Comparison of ENCODE assay signal across 8 cellular contexts in the genomic region with DNA sequence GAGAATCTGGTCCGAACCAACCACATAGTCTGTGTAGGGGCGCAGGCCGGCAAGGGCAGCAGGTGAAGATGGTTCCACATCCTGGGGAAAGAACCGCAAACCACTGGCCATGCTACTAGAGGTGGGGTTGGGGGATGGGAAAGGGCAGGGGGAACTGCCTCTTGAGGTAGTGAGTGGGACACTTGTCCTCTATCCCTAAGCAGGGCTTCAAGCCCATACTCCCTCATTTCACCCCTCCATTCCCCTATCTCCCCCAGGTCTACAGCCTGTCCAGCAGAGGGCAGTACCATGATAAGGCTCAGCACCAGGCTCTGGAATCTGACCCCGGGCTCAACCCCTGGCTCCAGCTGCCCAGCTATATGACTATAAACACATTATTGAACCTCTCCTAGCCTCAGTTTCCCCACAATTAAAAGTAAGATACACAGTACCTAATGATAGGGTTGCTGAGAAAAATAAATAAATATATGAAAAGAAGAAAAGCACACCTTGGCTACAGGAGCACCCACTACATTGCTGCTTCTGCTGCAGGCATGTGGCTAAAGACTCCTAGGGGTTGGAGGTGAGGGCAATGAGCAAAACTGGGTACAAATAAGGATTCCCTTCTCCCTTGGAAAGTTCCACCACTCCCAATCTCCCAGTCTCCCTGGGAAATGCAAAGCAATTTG. TPM values are rescaled to one million over a fixed set of nuclear protein-coding genes. Genes with fewer than 3 reads are reported as not detected.
DNase-seq lines count a peak whose midpoint lies in the region; ATAC-seq, FAIRE-seq and TF ChIP-seq lines count a peak whose summit lies in the region.

No MANE protein-coding gene starts in this region.

- H3K4me3 ChIP-seq in endothelial cell of umbilical vein (replicated peaks in 1 of 3; ENCODE audit: insufficient read depth in 1 of 3, low read depth in 1 of 3, low read length in 3 of 3): no peak overlapping the region
- H3K4me3 ChIP-seq in neural progenitor cell: no peak overlapping the region

- H3K9me1 ChIP-seq in endothelial cell of umbilical vein (replicated peaks; ENCODE audit: control insufficient read depth, extremely low read depth, insufficient read depth, low read length): no peaks in the 10 kb centered on the region

- CTCF ChIA-PET in Calu3 (lab: Charles Lee) (interaction anchor here (1.0 kb wide), 2 partner anchors 25 to 187 kb away, joined by 3 to 4 read pairs; no protein-coding TSS in a partner anchor), endothelial cell of umbilical vein (lab: Charles Lee) (interaction anchor here (0.6 to 3.7 kb wide), 6 partner anchors 11 to 191 kb away, joined by 3 to 21 read pairs (median 4); no protein-coding TSS in a partner anchor)

- H3K9me3 Mint-ChIP-seq in Calu3 (ENCODE audit: low read depth, unreplicated experiment): no peaks in the 10 kb centered on the region
- H3K9me3 Mint-ChIP-seq in neural progenitor cell: no peaks in the 10 kb centered on the region

- peak; percentile 71 for TF ChIP-seq CTCF in Calu3 (IDR thresholded peaks at IDR 0.05; ENCODE audit: unreplicated experiment)
- peak; percentile 73 to 74 for TF ChIP-seq CTCF in endothelial cell of umbilical vein (IDR thresholded peaks at IDR 0.05; ENCODE audit: extremely low read depth in 1 of 2, insufficient read depth in 1 of 2, low read depth in 1 of 2, low read length in 2 of 2)
- TF ChIP-seq CTCF in neural progenitor cell (IDR thresholded peaks at IDR 0.05): peak; percentile 69

- H3K27ac Mint-ChIP-seq in Calu3 (ENCODE audit: unreplicated experiment): no peak overlapping the region
- H3K27ac Mint-ChIP-seq in neural progenitor cell: no peak overlapping the region

- POLR2A ChIA-PET in endothelial cell of umbilical vein (lab: Charles Lee): no interaction called here

- no peaks in the 10 kb centered on the region for H3F3A ChIP-seq in neural progenitor cell (ENCODE audit: low read depth)

- TF ChIP-seq POLR2A in endothelial cell of umbilical vein (IDR thresholded peaks at IDR 0.05; ENCODE audit: low read depth, low read length): no peak

- H4K20me1 ChIP-seq in endothelial cell of umbilical vein (replicated peaks; ENCODE audit: control insufficient read depth, extremely low read depth, insufficient read depth, low read length): no peaks in the 10 kb centered on the region
- H4K20me1 ChIP-seq in neural progenitor cell (ENCODE audit: low read depth): peaks cover 8% of the 10 kb centered on the region

- H3K4me3 Mint-ChIP-seq in Calu3 (ENCODE audit: low read depth, unreplicated experiment) (no peak overlapping the region), neural progenitor cell (no peak overlapping the region)

- intact Hi-C loops in Calu3 (cut with micrococcal nuclease; ENCODE audit: unreplicated experiment): loop anchor here (1.0 kb wide), 1 partner anchor 187 kb away; no protein-coding TSS in a partner anchor
- intact Hi-C loops in endothelial cell of umbilical vein (cut with micrococcal nuclease): loop anchor here (1.0 kb wide), 1 partner anchor 187 kb away; no protein-coding TSS in a partner anchor

- no peak overlapping the region for H3K27ac ChIP-seq in endothelial cell of umbilical vein (ENCODE audit: insufficient read depth, low read depth, low read length)
- no peak overlapping the region for H3K27ac ChIP-seq in neural progenitor cell

- no TSS peak for BruUV-seq in Calu3 (replicated peaks; lab: Mats Ljungman, UMichigan)
- BruUV-seq in endothelial cell of umbilical vein (replicated peaks; lab: Mats Ljungman, UMichigan): no TSS peak

- H3K27me3 Mint-ChIP-seq in Calu3 (ENCODE audit: unreplicated experiment) (no peaks in the 10 kb centered on the region), neural progenitor cell (ENCODE audit: insufficient read depth, low read depth) (no peaks in the 10 kb centered on the region)

- H2AFZ ChIP-seq in endothelial cell of umbilical vein (ENCODE audit: low read depth, low read length): no peak overlapping the region
- H2AFZ ChIP-seq in neural progenitor cell (replicated peaks): no peak overlapping the region

- peaks cover 19 to 32% of the 10 kb centered on the region in 2 experiments for H3K36me3 ChIP-seq in endothelial cell of umbilical vein (ENCODE audit: control insufficient read depth in 2 of 2, extremely low read depth in 1 of 2, insufficient read depth in 2 of 2, low read length in 2 of 2)
- H3K36me3 ChIP-seq in neural progenitor cell: no peaks in the 10 kb centered on the region

- H3K9me3 ChIP-seq in endothelial cell of umbilical vein (replicated peaks; ENCODE audit: control insufficient read depth, insufficient read depth, low read length) (no peaks in the 10 kb centered on the region), neural progenitor cell (ENCODE audit: low read depth) (no peaks in the 10 kb centered on the region)

- peaks cover 11% of the 10 kb centered on the region for H3K4me1 ChIP-seq in endothelial cell of umbilical vein (ENCODE audit: control insufficient read depth, extremely low read depth, insufficient read depth, low read length)
- peaks cover 2% of the 10 kb centered on the region for H3K4me1 ChIP-seq in neural progenitor cell

- peaks cover 38% of the 10 kb centered on the region for H3K36me3 Mint-ChIP-seq in Calu3 (ENCODE audit: insufficient read depth, unreplicated experiment)
- H3K36me3 Mint-ChIP-seq in neural progenitor cell: peaks cover 12% of the 10 kb centered on the region

- H3K9ac ChIP-seq in endothelial cell of umbilical vein (replicated peaks; ENCODE audit: extremely low read depth, insufficient read depth, low read length): no peak overlapping the region
- H3K9ac ChIP-seq in neural progenitor cell: no peak overlapping the region

- no peaks in the 10 kb centered on the region for H3K27me3 ChIP-seq in endothelial cell of umbilical vein (ENCODE audit: control insufficient read depth in 2 of 2, insufficient read depth in 2 of 2, low read length in 2 of 2)
- no peaks in the 10 kb centered on the region for H3K27me3 ChIP-seq in neural progenitor cell

- peaks cover 50% of the 10 kb centered on the region for H3K4me1 Mint-ChIP-seq in Calu3 (ENCODE audit: low read depth, unreplicated experiment)
- H3K4me1 Mint-ChIP-seq in neural progenitor cell: peaks cover 18% of the 10 kb centered on the region

- ATAC-seq in GM19438 (IDR thresholded peaks at IDR 0.05; ENCODE audit: low read depth, unreplicated experiment) (peak; percentile 60), HG02973 (IDR thresholded peaks at IDR 0.05; ENCODE audit: unreplicated experiment) (no peak)

- peak; percentile 77 for FAIRE-seq in endothelial cell of umbilical vein (lab: Jason Lieb, UNC)

- peaks cover 38% of the 10 kb centered on the region for H3K79me2 ChIP-seq in endothelial cell of umbilical vein (ENCODE audit: control insufficient read depth, insufficient read depth, low read length)
- H3K79me2 ChIP-seq in neural progenitor cell (ENCODE audit: low read depth): peaks cover 7% of the 10 kb centered on the region

- DNase-seq in Calu3: peak; percentile 58
- DNase-seq in LHCN-M2 (ENCODE audit: low read depth): peak; percentile 33
- peak; percentile 61 for DNase-seq in activated CD4-positive, alpha-beta T cell treated with anti-CD3 and anti-CD28 coated beads for 48 hours
- peak; percentile 32 for DNase-seq in endothelial cell of umbilical vein (ENCODE audit: low read depth, low spot score)
- peak; percentile 68 for DNase-seq in neural progenitor cell (ENCODE audit: low spot score)
- DNase-seq in superior temporal gyrus (ENCODE audit: extremely low spot score): no peak

- H3K4me2 ChIP-seq in endothelial cell of umbilical vein (ENCODE audit: insufficient read depth, low read length) (no peak overlapping the region), neural progenitor cell (no peak overlapping the region)

- dilution Hi-C loops in endothelial cell of umbilical vein (cut with MboI; ENCODE audit: extremely low pct_ligation_motif_present, low sequenced_read_pairs): no loop called here

RNA-seq across cellular contexts. Expression of a gene that starts 6.3 kb away (rescaled TPM):
- total RNA-seq in Calu3 (2022) (54.8 and 58.6 TPM in 2 replicates), LHCN-M2 (2014; rRNA removed) (46.2 and 50.2 TPM in 2 replicates), endothelial cell of umbilical vein (68.0 and 74.7 TPM in 2 replicates), neural progenitor cell (ENCODE audit: low replicate concordance) (18.0 and 38.5 TPM in 2 replicates)
- 29.2 TPM for polyA plus RNA-seq in LHCN-M2 (2012)
- polyA plus RNA-seq in endothelial cell of umbilical vein: 62.5 and 68.0 TPM in 2 replicates
- 44.1 and 52.8 TPM in 2 replicates for polyA plus RNA-seq in endothelial cell of umbilical vein (2011; cell fraction: cytosol; rRNA removed)
- 226 and 257 TPM in 2 replicates for polyA plus RNA-seq in endothelial cell of umbilical vein (2011; cell fraction: nucleus; rRNA removed)
- 45.8 and 53.6 TPM in 2 replicates for polyA plus RNA-seq in endothelial cell of umbilical vein (2012)
- polyA minus RNA-seq in endothelial cell of umbilical vein: 75.0 and 85.5 TPM in 2 replicates
- polyA minus RNA-seq in endothelial cell of umbilical vein (2011; cell fraction: cytosol; rRNA and poly(A)+ RNA removed): 25.7 TPM
- 61.1 and 70.4 TPM in 2 replicates for polyA minus RNA-seq in endothelial cell of umbilical vein (2011; cell fraction: nucleus; rRNA and poly(A)+ RNA removed)

RNA-seq across cellular contexts. Expression of a gene that starts 6.3 kb away (rescaled TPM):
- 8.1 and 9.1 TPM in 2 replicates for total RNA-seq in Calu3 (2022)
- 1.3 and 1.5 TPM in 2 replicates for total RNA-seq in LHCN-M2 (2014; rRNA removed)
- polyA plus RNA-seq in LHCN-M2 (2012): 1.0 TPM
- 6.3 and 7.8 TPM in 2 replicates for total RNA-seq in endothelial cell of umbilical vein
- polyA plus RNA-seq in endothelial cell of umbilical vein: 4.7 and 4.8 TPM in 2 replicates
- polyA plus RNA-seq in endothelial cell of umbilical vein (2011; cell fraction: cytosol; rRNA removed): 1.8 and 2.6 TPM in 2 replicates
- 37.7 and 45.2 TPM in 2 replicates for polyA plus RNA-seq in endothelial cell of umbilical vein (2011; cell fraction: nucleus; rRNA removed)
- 2.9 and 3.0 TPM in 2 replicates for polyA plus RNA-seq in endothelial cell of umbilical vein (2012)
- polyA minus RNA-seq in endothelial cell of umbilical vein: 7.2 and 21.0 TPM in 2 replicates
- polyA minus RNA-seq in endothelial cell of umbilical vein (2011; cell fraction: cytosol; rRNA and poly(A)+ RNA removed): 1.0 TPM
- 18.8 and 22.5 TPM in 2 replicates for polyA minus RNA-seq in endothelial cell of umbilical vein (2011; cell fraction: nucleus; rRNA and poly(A)+ RNA removed)
- total RNA-seq in neural progenitor cell (ENCODE audit: low replicate concordance): 1.2 and 2.3 TPM in 2 replicates

RNA-seq across cellular contexts. Expression of a gene that starts 49.3 kb away (rescaled TPM):
- 30.7 and 34.1 TPM in 2 replicates for total RNA-seq in Calu3 (2022)
- total RNA-seq in LHCN-M2 (2014; rRNA removed): 16.6 and 19.1 TPM in 2 replicates
- polyA plus RNA-seq in LHCN-M2 (2012): 7.8 TPM
- total RNA-seq in endothelial cell of umbilical vein: 25.3 and 31.2 TPM in 2 replicates
- polyA plus RNA-seq in endothelial cell of umbilical vein: 11.5 and 13.7 TPM in 2 replicates
- 12.0 and 12.2 TPM in 2 replicates for polyA plus RNA-seq in endothelial cell of umbilical vein (2011; cell fraction: cytosol; rRNA removed)
- polyA plus RNA-seq in endothelial cell of umbilical vein (2011; cell fraction: nucleus; rRNA removed): 28.9 and 33.9 TPM in 2 replicates
- polyA plus RNA-seq in endothelial cell of umbilical vein (2012): 19.0 and 25.6 TPM in 2 replicates
- 23.7 and 39.7 TPM in 2 replicates for polyA minus RNA-seq in endothelial cell of umbilical vein
- polyA minus RNA-seq in endothelial cell of umbilical vein (2011; cell fraction: cytosol; rRNA and poly(A)+ RNA removed): 18.0 TPM
- polyA minus RNA-seq in endothelial cell of umbilical vein (2011; cell fraction: nucleus; rRNA and poly(A)+ RNA removed): 27.3 and 32.9 TPM in 2 replicates
- 76.3 and 127 TPM in 2 replicates for total RNA-seq in neural progenitor cell (ENCODE audit: low replicate concordance)

RNA-seq across cellular contexts. Expression of a gene that starts 49.4 kb away (rescaled TPM):
- total RNA-seq in Calu3 (2022) (0.09 TPM in 1 of 2 replicates, not detected in the other), LHCN-M2 (2014; rRNA removed) (not detected in 2 replicates), endothelial cell of umbilical vein (0.07 TPM in 1 of 2 replicates, not detected in the other), neural progenitor cell (ENCODE audit: low replicate concordance) (0.69 and 0.81 TPM in 2 replicates)
- polyA plus RNA-seq in LHCN-M2 (2012): not detected
- polyA plus RNA-seq in endothelial cell of umbilical vein: 0.05 and 0.06 TPM in 2 replicates
- polyA plus RNA-seq in endothelial cell of umbilical vein (2011; cell fraction: cytosol; rRNA removed): 0.01 TPM in 1 of 2 replicates, not detected in the other
- polyA plus RNA-seq in endothelial cell of umbilical vein (2011; cell fraction: nucleus; rRNA removed): 0.36 and 0.50 TPM in 2 replicates
- 0.04 TPM in 1 of 2 replicates, not detected in the other for polyA plus RNA-seq in endothelial cell of umbilical vein (2012)
- 0.04 and 0.10 TPM in 2 replicates for polyA minus RNA-seq in endothelial cell of umbilical vein
- not detected for polyA minus RNA-seq in endothelial cell of umbilical vein (2011; cell fraction: cytosol; rRNA and poly(A)+ RNA removed)
- polyA minus RNA-seq in endothelial cell of umbilical vein (2011; cell fraction: nucleus; rRNA and poly(A)+ RNA removed): 0.19 TPM in 2 replicates

RNA-seq across cellular contexts. Expression of a gene that starts 52.2 kb away (rescaled TPM):
- total RNA-seq in Calu3 (2022): 12.6 and 13.4 TPM in 2 replicates
- total RNA-seq in LHCN-M2 (2014; rRNA removed): 13.0 and 18.9 TPM in 2 replicates
- polyA plus RNA-seq in LHCN-M2 (2012): 10.9 TPM
- total RNA-seq in endothelial cell of umbilical vein: 13.2 and 14.9 TPM in 2 replicates
- polyA plus RNA-seq in endothelial cell of umbilical vein: 26.5 and 33.7 TPM in 2 replicates
- polyA plus RNA-seq in endothelial cell of umbilical vein (2011; cell fraction: cytosol; rRNA removed): 27.3 and 34.2 TPM in 2 replicates
- polyA plus RNA-seq in endothelial cell of umbilical vein (2011; cell fraction: nucleus; rRNA removed): 74.3 and 77.1 TPM in 2 replicates
- 18.2 and 22.1 TPM in 2 replicates for polyA plus RNA-seq in endothelial cell of umbilical vein (2012)
- 30.1 and 41.8 TPM in 2 replicates for polyA minus RNA-seq in endothelial cell of umbilical vein
- polyA minus RNA-seq in endothelial cell of umbilical vein (2011; cell fraction: cytosol; rRNA and poly(A)+ RNA removed): 11.6 TPM
- polyA minus RNA-seq in endothelial cell of umbilical vein (2011; cell fraction: nucleus; rRNA and poly(A)+ RNA removed): 46.5 and 58.1 TPM in 2 replicates
- total RNA-seq in neural progenitor cell (ENCODE audit: low replicate concordance): 1.9 and 6.5 TPM in 2 replicates
